ENCODE assay signal across 8 cellular contexts in the genomic region with DNA sequence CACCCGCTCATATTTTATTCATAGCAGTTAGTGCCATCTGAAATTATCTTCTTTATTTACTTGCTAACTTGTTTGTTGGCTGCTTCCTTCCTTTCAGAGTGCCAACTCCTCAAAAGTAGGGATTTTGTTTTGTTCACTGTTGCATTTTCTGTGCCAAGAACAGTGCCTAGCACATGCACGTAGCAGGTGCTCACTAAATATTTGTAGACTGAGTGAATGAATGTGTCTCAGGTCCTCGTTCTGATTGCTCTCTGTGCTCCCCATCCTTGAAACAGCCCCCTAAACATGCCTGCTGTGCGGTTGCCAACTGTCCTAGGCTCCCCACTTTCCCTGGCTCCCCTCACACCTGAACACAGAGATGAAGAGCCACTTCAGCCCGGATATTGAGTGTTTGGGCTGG. TPM values are rescaled to one million over a fixed set of nuclear protein-coding genes. Genes with fewer than 3 reads are reported as not detected.
DNase-seq lines count a peak whose midpoint lies in the region; ATAC-seq, FAIRE-seq and TF ChIP-seq lines count a peak whose summit lies in the region.

No MANE protein-coding gene starts in this region.

- TF ChIP-seq EP300 in esophagus muscularis mucosa (IDR thresholded peaks at IDR 0.05): no peak

- H3K4me1 ChIP-seq in CD4-positive, alpha-beta memory T cell (ENCODE audit: insufficient read depth, low read length): peaks cover 27% of the 10 kb centered on the region
- H3K4me1 ChIP-seq in esophagus muscularis mucosa (peaks cover 25 to 51% (median 42%) of the 10 kb centered on the region in 4 donors), SJCRH30 (no peaks in the 10 kb centered on the region)

- peak overlapping the region; percentile 82 to 92 (median 86) for H3K4me3 Mint-ChIP-seq in CD4-positive, alpha-beta memory T cell
- H3K4me3 Mint-ChIP-seq in T-cell (peak overlapping the region; percentile 81 to 88 (median 81)), progenitor cell of endocrine pancreas (ENCODE audit: low read depth) (peak overlapping the region; percentile 84)

- no peaks in the 10 kb centered on the region for H3K27me3 Mint-ChIP-seq in CD4-positive, alpha-beta memory T cell
- H3K27me3 Mint-ChIP-seq in T-cell (no peaks in the 10 kb centered on the region), progenitor cell of endocrine pancreas (no peaks in the 10 kb centered on the region)

- ATAC-seq in T-cell (replicated peaks in 1 of 4): no peak
- ATAC-seq in HG02970 (IDR thresholded peaks at IDR 0.05; ENCODE audit: low FRiP score, unreplicated experiment): no peak

- intact Hi-C loops in CD4-positive, alpha-beta memory T cell (cut with micrococcal nuclease): no loop called here
- intact Hi-C loops in esophagus muscularis mucosa (cut with DNase I): no loop called here

- DNase-seq in CD4-positive, alpha-beta memory T cell: no peak
- DNase-seq in T-cell (no peak), esophagus muscularis mucosa (ENCODE audit: extremely low spot score) (no peak), progenitor cell of endocrine pancreas (ENCODE audit: low spot score, unreplicated experiment) (no peak), SJCRH30 (no peak), GM19239 (ENCODE audit: insufficient read length, low spot score) (no peak), SHP77 treated with DMSO at 0.1 percent for 48 hours (lab: John Stamatoyannopoulos, UW) (no peak)

- H3K36me3 ChIP-seq in CD4-positive, alpha-beta memory T cell (ENCODE audit: insufficient read depth, low read length): no peaks in the 10 kb centered on the region
- H3K36me3 ChIP-seq in esophagus muscularis mucosa (peaks cover 5 to 34% (median 27%) of the 10 kb centered on the region in 4 donors), SJCRH30 (peaks cover 5% of the 10 kb centered on the region)

- no peak for TF ChIP-seq POLR2A in esophagus muscularis mucosa (IDR thresholded peaks at IDR 0.05; ENCODE audit: low read depth)

- CTCF ChIA-PET in CD4-positive, alpha-beta memory T cell (lab: Charles Lee; ENCODE audit: partially characterized antibody): interaction anchor here (0.6 to 3.1 kb wide), 6 partner anchors 11 to 65 kb away, joined by 3 to 35 read pairs (median 6); no protein-coding TSS in a partner anchor
- CTCF ChIA-PET in T-cell (lab: Charles Lee): interaction anchor here in 1 of 2 donors (1.6 kb wide), 1 partner anchor 15 kb away, joined by 4 read pairs; no protein-coding TSS in a partner anchor

- TF ChIP-seq CTCF in esophagus muscularis mucosa (IDR thresholded peaks at IDR 0.05) (no peak), progenitor cell of endocrine pancreas (IDR thresholded peaks at IDR 0.05; ENCODE audit: unreplicated experiment) (no peak)

- POLR2A ChIA-PET in CD4-positive, alpha-beta memory T cell (lab: Charles Lee; ENCODE audit: partially characterized antibody): interaction anchor here (1.0 to 26.0 kb wide), 6 partner anchors 12 to 77 kb away, joined by 4 to 1220 read pairs (median 6); a partner anchor contains a TSS
- POLR2A ChIA-PET in T-cell (lab: Charles Lee): interaction anchor here (0.6 to 2.2 kb wide), 3 partner anchors 12 to 38 kb away, joined by 3 to 11 read pairs (median 6); no protein-coding TSS in a partner anchor

- no peaks in the 10 kb centered on the region for H3K27me3 ChIP-seq in CD4-positive, alpha-beta memory T cell (ENCODE audit: insufficient read depth, low read length)
- H3K27me3 ChIP-seq in esophagus muscularis mucosa: no peaks in the 10 kb centered on the region
- H3K27me3 ChIP-seq in SJCRH30: no peaks in the 10 kb centered on the region

- 72% methylated on average over 5 of the region's 5 CpGs for WGBS in esophagus muscularis mucosa

- H3K4me1 Mint-ChIP-seq in CD4-positive, alpha-beta memory T cell: peaks cover 23 to 40% (median 29%) of the 10 kb centered on the region in 4 donors
- H3K4me1 Mint-ChIP-seq in T-cell: peaks cover 21 to 30% (median 23%) of the 10 kb centered on the region in 3 donors
- peaks cover 17% of the 10 kb centered on the region for H3K4me1 Mint-ChIP-seq in progenitor cell of endocrine pancreas (ENCODE audit: low read depth)

- H3K27ac ChIP-seq in CD4-positive, alpha-beta memory T cell (ENCODE audit: low read depth, low read length): peak overlapping the region; percentile 63
- H3K27ac ChIP-seq in esophagus muscularis mucosa (replicated peaks in 1 of 4) (peak overlapping the region; percentile 26 to 85 (median 82)), SJCRH30 (no peak overlapping the region)

- H3K9me3 ChIP-seq in CD4-positive, alpha-beta memory T cell (ENCODE audit: control insufficient read depth in 1 of 2, low read length in 2 of 2): no peaks in the 10 kb centered on the region
- no peaks in the 10 kb centered on the region for H3K9me3 ChIP-seq in esophagus muscularis mucosa
- no peaks in the 10 kb centered on the region for H3K9me3 ChIP-seq in SJCRH30 (replicated peaks)

- H3K36me3 Mint-ChIP-seq in CD4-positive, alpha-beta memory T cell: peaks cover 20% of the 10 kb centered on the region in 2 donors
- H3K36me3 Mint-ChIP-seq in T-cell (peaks cover 15% of the 10 kb centered on the region), progenitor cell of endocrine pancreas (ENCODE audit: insufficient read depth) (peaks cover 12% of the 10 kb centered on the region)

- H3K9me3 Mint-ChIP-seq in CD4-positive, alpha-beta memory T cell: peaks cover 0 to 2% (median 0%) of the 10 kb centered on the region in 8 donors
- H3K9me3 Mint-ChIP-seq in T-cell (no peaks in the 10 kb centered on the region), progenitor cell of endocrine pancreas (ENCODE audit: low read depth) (no peaks in the 10 kb centered on the region)

- FAIRE-seq in GM19239 (lab: Jason Lieb, UNC): no peak

- H3K4me3 ChIP-seq in CD4-positive, alpha-beta memory T cell (ENCODE audit: low read length in 2 of 2): no peak overlapping the region
- H3K4me3 ChIP-seq in esophagus muscularis mucosa: peak overlapping the region; percentile 83 to 92 (median 84)
- H3K4me3 ChIP-seq in SJCRH30: no peak overlapping the region

- peak overlapping the region; percentile 83 to 91 (median 87) for H3K27ac Mint-ChIP-seq in CD4-positive, alpha-beta memory T cell
- H3K27ac Mint-ChIP-seq in T-cell (peak overlapping the region; percentile 89 to 90), progenitor cell of endocrine pancreas (peak overlapping the region; percentile 37)

RNA-seq across cellular contexts. Expression of a gene that starts 1.5 kb away (rescaled TPM):
- total RNA-seq in CD4-positive, alpha-beta memory T cell: 10 to 100 TPM; 32.3 to 33.8 TPM
- polyA plus RNA-seq in CD4-positive, alpha-beta memory T cell: 10 to 100 TPM; 50.1 to 63.6 TPM
- total RNA-seq in T-cell (10 to 100 TPM; 27.5 to 44.4 (median 35.4) TPM), esophagus muscularis mucosa (100 to 1,000 TPM in 3 of 4 donors, 10 to 100 TPM in 1; 88.5 to 138 (median 108) TPM), progenitor cell of endocrine pancreas (66.5 and 77.4 TPM in 2 replicates)
- 67.4 and 71.1 TPM in 2 replicates for total RNA-seq in SJCRH30 (2014; rRNA removed; shearing (Covaris generic))

RNA-seq across cellular contexts. Expression of a gene that starts 19.3 kb away (rescaled TPM):
- not detected for total RNA-seq in CD4-positive, alpha-beta memory T cell
- not detected for polyA plus RNA-seq in CD4-positive, alpha-beta memory T cell
- total RNA-seq in T-cell: under 1 TPM in 2 of 5 donors, not detected in 3; 0.23 to 0.25 TPM
- total RNA-seq in esophagus muscularis mucosa: 1 to 10 TPM in 2 of 4 donors, under 1 TPM in 1, not detected in 1; 0.80 to 1.8 (median 1.3) TPM
- 0.34 and 0.84 TPM in 2 replicates for total RNA-seq in progenitor cell of endocrine pancreas
- total RNA-seq in SJCRH30 (2014; rRNA removed; shearing (Covaris generic)): 1.2 and 1.7 TPM in 2 replicates

RNA-seq across cellular contexts. Expression of a gene that starts 23.7 kb away (rescaled TPM):
- total RNA-seq in CD4-positive, alpha-beta memory T cell: 100 to 1,000 TPM; 122 to 138 TPM
- polyA plus RNA-seq in CD4-positive, alpha-beta memory T cell: 100 to 1,000 TPM; 307 to 824 TPM
- total RNA-seq in T-cell (100 to 1,000 TPM; 158 to 575 (median 165) TPM), esophagus muscularis mucosa (100 to 1,000 TPM in 1 of 4 donors, 10 to 100 TPM in 3; 50.3 to 102 (median 86.3) TPM), progenitor cell of endocrine pancreas (94.7 and 97.0 TPM in 2 replicates)
- 166 and 178 TPM in 2 replicates for total RNA-seq in SJCRH30 (2014; rRNA removed; shearing (Covaris generic))

RNA-seq across cellular contexts. Expression of a gene that starts 34.9 kb away (rescaled TPM):
- 100 to 1,000 TPM; 189 to 194 TPM for total RNA-seq in CD4-positive, alpha-beta memory T cell
- 100 to 1,000 TPM; 246 to 269 TPM for polyA plus RNA-seq in CD4-positive, alpha-beta memory T cell
- total RNA-seq in T-cell (100 to 1,000 TPM; 137 to 207 (median 171) TPM), esophagus muscularis mucosa (10 to 100 TPM; 18.7 to 32.7 (median 25.7) TPM), progenitor cell of endocrine pancreas (170 and 186 TPM in 2 replicates)
- total RNA-seq in SJCRH30 (2014; rRNA removed; shearing (Covaris generic)): 188 and 189 TPM in 2 replicates

Comparison
In these comparisons a context has a peak if more than half of its experiments do, and no peak if none do; other contexts are left out.
1. H3K4me3 ChIP-seq: peak in esophagus muscularis mucosa (4 of 4); none in CD4-positive, alpha-beta memory T cell (0 of 2) and SJCRH30 (single experiment).
2. H3K27ac Mint-ChIP-seq: peak in every context shown above with its lines; median percentile 90 in T-cell; 87 in CD4-positive, alpha-beta memory T cell; 37 in progenitor cell of endocrine pancreas.
3. Peak in every context shown above with its lines, with median percentiles within 50 percentile points of each other: H3K4me3 Mint-ChIP-seq.